ENCODE assay signal across 13 cellular contexts in genomic region chr10:102603946-102604345, GRCh38. TPM values are rescaled to one million over a fixed set of nuclear protein-coding genes. Genes with fewer than 3 reads are reported as not detected.
DNase-seq lines count a peak whose midpoint lies in the region; ATAC-seq and TF ChIP-seq lines count a peak whose summit lies in the region.
"Had no signal": no experiment of that assay in that cellular context is flagged by ENCODE, and none has a peak within 500 bp of the region (broad histone marks: within the 10 kb centered on the region; RNA-seq: fewer than 3 reads in every experiment).

No MANE protein-coding gene starts in this region.

- no peaks in the 10 kb centered on the region for H3K27me3 ChIP-seq in ovary

- intact Hi-C loops in Calu3 (cut with micrococcal nuclease; ENCODE audit: unreplicated experiment) (loop anchor here (2.0 kb wide), 1 partner anchor 39 kb away; no protein-coding TSS in a partner anchor), ovary (cut with DNase I) (loop anchor here in 1 of 4 donors (5.0 kb wide), 1 partner anchor 33 kb away; no protein-coding TSS in a partner anchor)

- H3K36me3 ChIP-seq in ovary: no peaks in the 10 kb centered on the region

- 44 to 67% (median 50%) methylated on average over 7 of the region's 7 CpGs for WGBS in ovary, 3 donors

- TF ChIP-seq POLR2A in ovary (IDR thresholded peaks at IDR 0.05): no peak

- H3K27me3 Mint-ChIP-seq in Calu3 (ENCODE audit: unreplicated experiment): no peaks in the 10 kb centered on the region
- H3K27me3 Mint-ChIP-seq: effector memory CD8-positive, alpha-beta T cell had no signal

- H3K9me3 Mint-ChIP-seq in Calu3 (ENCODE audit: low read depth, unreplicated experiment): no peaks in the 10 kb centered on the region
- H3K9me3 Mint-ChIP-seq: effector memory CD8-positive, alpha-beta T cell had no signal

- DNase-seq in Calu3: no peak
- peak; percentile 41 for DNase-seq in RPMI7951 (ENCODE audit: low read depth)
- DNase-seq in fibroblast of villous mesenchyme (ENCODE audit: low read depth): peak; percentile 55
- DNase-seq in ovary: peak in 1 of 5 donors; percentile 24
- DNase-seq in occipital lobe (lab: John Stamatoyannopoulos, UW): no peak
- DNase-seq in foreskin melanocyte: no peak
- no peak for DNase-seq in ecto neural progenitor cell (ENCODE audit: low spot score)
- DNase-seq: effector memory CD8-positive, alpha-beta T cell; MM.1S; NCI-H2171 treated with DMSO at 0.1 percent for 48 hours; WERI-Rb-1 had no signal

- H3K4me3 ChIP-seq in fibroblast of villous mesenchyme (ENCODE audit: low read depth, low read length): no peak overlapping the region
- H3K4me3 ChIP-seq in ovary: no peak overlapping the region

- BruUV-seq in Calu3 (replicated peaks; lab: Mats Ljungman, UMichigan): no TSS peak

- TF ChIP-seq CTCF in Calu3 (IDR thresholded peaks at IDR 0.05; ENCODE audit: unreplicated experiment) (no peak), fibroblast of villous mesenchyme (IDR thresholded peaks at IDR 0.05; ENCODE audit: insufficient read depth, low read depth, low read length) (no peak), ovary (IDR thresholded peaks at IDR 0.05) (no peak)

- CTCF ChIA-PET in Calu3 (lab: Charles Lee): interaction anchor here (1.0 kb wide), 1 partner anchor 43 kb away, joined by 3 read pairs; no protein-coding TSS in a partner anchor

- H3K36me3 Mint-ChIP-seq in Calu3 (ENCODE audit: insufficient read depth, unreplicated experiment): no peaks in the 10 kb centered on the region

- H3K4me1 Mint-ChIP-seq in Calu3 (ENCODE audit: low read depth, unreplicated experiment): peaks cover 26% of the 10 kb centered on the region

- H3K27ac ChIP-seq in ovary: peak overlapping the region; percentile 59 to 81
- H3K27ac ChIP-seq: C4-2B, WERI-Rb-1 had no signal

- no peak for TF ChIP-seq EP300 in ovary (IDR thresholded peaks at IDR 0.05)

- H3K4me3 Mint-ChIP-seq in Calu3 (ENCODE audit: low read depth, unreplicated experiment): no peak overlapping the region
- H3K4me3 Mint-ChIP-seq: effector memory CD8-positive, alpha-beta T cell had no signal

- peaks cover 6% of the 10 kb centered on the region for H3K4me1 ChIP-seq in ovary (ENCODE audit: insufficient read depth)

- H3K27ac Mint-ChIP-seq in Calu3 (ENCODE audit: unreplicated experiment): peak overlapping the region; percentile 48
- H3K27ac Mint-ChIP-seq: effector memory CD8-positive, alpha-beta T cell had no signal

- H3K9me3 ChIP-seq in ovary: no peaks in the 10 kb centered on the region

- no peak for ATAC-seq in GM18520 (IDR thresholded peaks at IDR 0.05; ENCODE audit: unreplicated experiment)
- ATAC-seq: effector memory CD8-positive, alpha-beta T cell had no signal

RNA-seq across cellular contexts. Expression of gene TRIM8, which starts 40.3 kb away (rescaled TPM):
- 52.1 and 66.3 TPM in 2 replicates for total RNA-seq in Calu3 (2022)
- 39.3 and 52.8 TPM in 2 replicates for total RNA-seq in RPMI7951 (2014; rRNA removed; shearing (Covaris generic))
- total RNA-seq in fibroblast of villous mesenchyme: 116 and 119 TPM in 2 replicates
- 100 to 1,000 TPM in 2 of 7 donors, 10 to 100 TPM in 5; 48.5 to 120 (median 91.7) TPM for total RNA-seq in ovary
- 10 to 100 TPM; 74.7 to 84.3 TPM for polyA plus RNA-seq in ovary
- 23.4 TPM for total RNA-seq in occipital lobe

Comparison
In these comparisons a context has a peak if more than half of its experiments do, and no peak if none do; other contexts are left out.
1. DNase-seq: peak in RPMI7951 (single experiment) and fibroblast of villous mesenchyme (single experiment); none in Calu3 (single experiment), occipital lobe (single experiment), foreskin melanocyte (single experiment) and ecto neural progenitor cell (single experiment).